ENCODE assay signal across 20 cellular contexts in the genomic region with DNA sequence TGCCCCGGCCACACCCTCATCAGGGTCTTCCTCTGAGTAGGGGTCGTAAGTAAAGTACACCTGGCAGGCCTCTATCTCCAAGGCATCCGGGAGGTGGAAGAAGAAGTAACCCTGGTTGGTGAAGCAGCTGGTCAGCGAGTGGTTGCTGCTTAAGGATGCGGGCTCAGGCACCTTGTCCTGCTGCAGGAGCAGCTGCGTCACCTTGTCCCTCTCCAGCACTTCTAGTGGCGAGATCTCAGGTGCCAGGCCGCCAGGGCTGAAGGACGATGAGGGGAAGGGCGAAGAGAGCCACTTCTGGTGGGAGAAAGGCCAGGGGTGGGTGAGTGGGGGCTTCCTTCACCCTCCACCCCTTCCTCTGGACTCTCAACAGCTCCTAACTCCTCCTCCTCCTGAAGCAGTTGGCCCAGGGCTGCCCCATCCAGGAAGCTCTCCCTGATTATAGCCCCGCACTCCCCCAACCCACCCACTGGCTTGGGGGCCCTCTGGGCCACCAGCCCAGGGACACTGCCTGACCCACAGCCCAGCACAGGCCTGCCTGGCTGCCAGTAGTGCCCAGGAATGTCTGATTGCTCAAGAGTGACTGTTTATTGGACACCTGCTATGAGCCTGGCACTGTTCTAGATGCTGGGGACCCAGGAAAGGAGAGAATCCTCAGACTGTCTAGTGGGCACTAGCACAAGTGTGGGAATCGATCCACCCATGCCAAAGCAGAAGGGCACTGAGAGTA. TPM values are rescaled to one million over a fixed set of nuclear protein-coding genes. Genes with fewer than 3 reads are reported as not detected.
A peak's percentile ranks its signal among the peaks of the same experiment; 100 is the strongest.
DNase-seq lines count a peak whose midpoint lies in the region; ATAC-seq and TF ChIP-seq lines count a peak whose summit lies in the region.
"Had no signal": no experiment of that assay in that cellular context is flagged by ENCODE, and none has a peak within 500 bp of the region (broad histone marks: within the 10 kb centered on the region; RNA-seq: fewer than 3 reads in every experiment).

No MANE protein-coding gene starts in this region.

- TF ChIP-seq CTCF in natural killer cell (IDR thresholded peaks at IDR 0.05), result no peak
- TF ChIP-seq CTCF in liver (IDR thresholded peaks at IDR 0.05; ENCODE audit: low read depth, low read length, missing input control), result no peak
- no peak for TF ChIP-seq CTCF in upper lobe of right lung (IDR thresholded peaks at IDR 0.05)

- H3K4me3 Mint-ChIP-seq in natural killer cell, result no peak overlapping the region
- no peak overlapping the region for H3K4me3 Mint-ChIP-seq in natural killer cell treated with Interleukin-12 subunit alpha and Interleukin-12 subunit beta and Interleukin-15 and Interleukin-18, amount 100 ng/mL, for 72 hours
- no peak overlapping the region for H3K4me3 Mint-ChIP-seq in activated CD4-positive, alpha-beta memory T cell treated with anti-CD3 and anti-CD28 coated beads, Interleukin-2, amount 10 ng/mL, durations not matched to agents 7 days and 5 days

- H3K9ac ChIP-seq in liver (ENCODE audit: low read depth in 1 of 2, low read length in 2 of 2), result no peak overlapping the region

- H3K4me3 ChIP-seq in liver (ENCODE audit: low read depth in 1 of 3, low read length in 3 of 3), result no peak overlapping the region
- no peak overlapping the region for H3K4me3 ChIP-seq in upper lobe of right lung
- H3K4me3 ChIP-seq: GM12878, HAP-1 had no signal

- ATAC-seq in natural killer cell (no peak), upper lobe of right lung (peak; percentile 20), sciatic nerve (no peak)
- ATAC-seq in natural killer cell treated with Interleukin-12 subunit alpha and Interleukin-12 subunit beta and Interleukin-15 and Interleukin-18, amount 100 ng/mL, for 72 hours, result no peak
- ATAC-seq: GM12878 had no signal

- no peaks in the 10 kb centered on the region for H3K27me3 ChIP-seq in liver (ENCODE audit: control insufficient read depth in 4 of 4, insufficient read depth in 4 of 4, low read length in 3 of 4)
- no peaks in the 10 kb centered on the region for H3K27me3 ChIP-seq in upper lobe of right lung

- H3K36me3 ChIP-seq in liver (ENCODE audit: control insufficient read depth in 4 of 4, insufficient read depth in 3 of 4, low read depth in 1 of 4, low read length in 3 of 4) (no peaks in the 10 kb centered on the region), upper lobe of right lung (no peaks in the 10 kb centered on the region)
- H3K36me3 ChIP-seq: HAP-1 had no signal

- peaks cover 44 to 73% of the 10 kb centered on the region in 2 donors for H3K4me1 Mint-ChIP-seq in natural killer cell
- peaks cover 51 to 66% of the 10 kb centered on the region in 2 donors for H3K4me1 Mint-ChIP-seq in natural killer cell treated with Interleukin-12 subunit alpha and Interleukin-12 subunit beta and Interleukin-15 and Interleukin-18, amount 100 ng/mL, for 72 hours (ENCODE audit: low read depth in 2 of 2)
- H3K4me1 Mint-ChIP-seq in activated CD4-positive, alpha-beta memory T cell treated with anti-CD3 and anti-CD28 coated beads, Interleukin-2, amount 10 ng/mL, durations not matched to agents 7 days and 5 days, result peaks cover 48% of the 10 kb centered on the region

- CTCF ChIA-PET in activated CD4-positive, alpha-beta memory T cell treated with anti-CD3 and anti-CD28 coated beads, Interleukin-2, amount 10 ng/mL, durations not matched to agents 7 days and 5 days (lab: Charles Lee), result interaction anchor here (1.5 to 2.3 kb wide), 2 partner anchors 19 to 69 kb away, joined by 5 to 7 read pairs; no protein-coding TSS in a partner anchor

- peaks cover 8% of the 10 kb centered on the region for H3K36me3 Mint-ChIP-seq in natural killer cell
- peaks cover 7% of the 10 kb centered on the region for H3K36me3 Mint-ChIP-seq in natural killer cell treated with Interleukin-12 subunit alpha and Interleukin-12 subunit beta and Interleukin-15 and Interleukin-18, amount 100 ng/mL, for 72 hours
- H3K36me3 Mint-ChIP-seq in activated CD4-positive, alpha-beta memory T cell treated with anti-CD3 and anti-CD28 coated beads, Interleukin-2, amount 10 ng/mL, durations not matched to agents 7 days and 5 days (ENCODE audit: low read depth), result peaks cover 86% of the 10 kb centered on the region

- H3K4me1 ChIP-seq in liver (ENCODE audit: control insufficient read depth in 4 of 4, insufficient read depth in 4 of 4, low read length in 3 of 4) (peaks cover 6 to 36% (median 30%) of the 10 kb centered on the region in 4 donors), upper lobe of right lung (no peaks in the 10 kb centered on the region)
- H3K4me1 ChIP-seq: HAP-1 had no signal

- no peaks in the 10 kb centered on the region for H3K27me3 Mint-ChIP-seq in natural killer cell (ENCODE audit: low read depth in 2 of 2)
- no peaks in the 10 kb centered on the region for H3K27me3 Mint-ChIP-seq in natural killer cell treated with Interleukin-12 subunit alpha and Interleukin-12 subunit beta and Interleukin-15 and Interleukin-18, amount 100 ng/mL, for 72 hours
- H3K27me3 Mint-ChIP-seq in activated CD4-positive, alpha-beta memory T cell treated with anti-CD3 and anti-CD28 coated beads, Interleukin-2, amount 10 ng/mL, durations not matched to agents 7 days and 5 days, result no peaks in the 10 kb centered on the region

- H3K9me3 Mint-ChIP-seq in natural killer cell, result no peaks in the 10 kb centered on the region
- H3K9me3 Mint-ChIP-seq in natural killer cell treated with Interleukin-12 subunit alpha and Interleukin-12 subunit beta and Interleukin-15 and Interleukin-18, amount 100 ng/mL, for 72 hours, result no peaks in the 10 kb centered on the region
- H3K9me3 Mint-ChIP-seq in activated CD4-positive, alpha-beta memory T cell treated with anti-CD3 and anti-CD28 coated beads, Interleukin-2, amount 10 ng/mL, durations not matched to agents 7 days and 5 days, result no peaks in the 10 kb centered on the region

- H3K9me3 ChIP-seq in liver (ENCODE audit: control insufficient read depth in 4 of 4, low read length in 3 of 4) (no peaks in the 10 kb centered on the region), upper lobe of right lung (no peaks in the 10 kb centered on the region)
- H3K9me3 ChIP-seq: HAP-1 had no signal

- 71% methylated on average over 12 of the region's 12 CpGs for WGBS in liver

- intact Hi-C loops in natural killer cell (cut with micrococcal nuclease), result no loop called here
- intact Hi-C loops in upper lobe of right lung (cut with DNase I), result no loop called here
- intact Hi-C loops in sciatic nerve (cut with DNase I), result no loop called here

- no peak overlapping the region for H3K27ac ChIP-seq in liver (ENCODE audit: low read depth in 1 of 2, low read length in 2 of 2)
- H3K27ac ChIP-seq in upper lobe of right lung, result no peak overlapping the region

- DNase-seq in natural killer cell, result no peak
- DNase-seq in natural killer cell treated with Interleukin-12 subunit alpha and Interleukin-12 subunit beta and Interleukin-15 and Interleukin-18, amount 100 ng/mL, for 72 hours (ENCODE audit: low spot score), result no peak
- no peak for DNase-seq in activated CD4-positive, alpha-beta memory T cell treated with anti-CD3 and anti-CD28 coated beads, Interleukin-2, amount 10 ng/mL, durations not matched to agents 7 days and 5 days
- no peak for DNase-seq in upper lobe of right lung
- DNase-seq in D341Med (ENCODE audit: low spot score), result no peak
- DNase-seq in middle frontal gyrus (ENCODE audit: extremely low spot score, low spot score), result no peak
- no peak for DNase-seq in sciatic nerve (ENCODE audit: low spot score)
- DNase-seq: COR-L47, DMS53, IMR-90, NCI-H1417 treated with DMSO at 0.1 percent for 48 hours, NCI-H2029, NCI-H510A treated with DMSO at 0.1 percent for 48 hours, SHP77 treated with DMSO at 0.1 percent for 48 hours had no signal

- TF ChIP-seq RAD21 in liver (IDR thresholded peaks at IDR 0.05), result peak in 1 of 2 donors; percentile 55

- POLR2A ChIA-PET in activated CD4-positive, alpha-beta memory T cell treated with anti-CD3 and anti-CD28 coated beads, Interleukin-2, amount 10 ng/mL, durations not matched to agents 7 days and 5 days (lab: Charles Lee), result interaction anchor here (0.8 to 25.9 kb wide), 4 partner anchors 0 to 48 kb away, joined by 3 to 502 read pairs (median 348); a partner anchor contains a TSS

- peak overlapping the region; percentile 94 to 99 for H3K27ac Mint-ChIP-seq in natural killer cell
- H3K27ac Mint-ChIP-seq in natural killer cell treated with Interleukin-12 subunit alpha and Interleukin-12 subunit beta and Interleukin-15 and Interleukin-18, amount 100 ng/mL, for 72 hours, result peak overlapping the region in 1 of 2 donors; percentile 90
- H3K27ac Mint-ChIP-seq in activated CD4-positive, alpha-beta memory T cell treated with anti-CD3 and anti-CD28 coated beads, Interleukin-2, amount 10 ng/mL, durations not matched to agents 7 days and 5 days, result peak overlapping the region; percentile 36

TF ChIP-seq in liver, 16 proteins besides CTCF, POLR2A, EP300 and RAD21:
- TF ChIP-seq HNF4A (conservative IDR thresholded peaks at IDR 0.05) (peak in 1 of 2 donors; percentile 23), JUND (IDR thresholded peaks at IDR 0.05) (no peak), TAF1 (conservative IDR thresholded peaks at IDR 0.05) (no peak), RXRA (IDR thresholded peaks at IDR 0.05) (peak; percentile 9 to 41), NR2F2 (IDR thresholded peaks at IDR 0.05) (no peak)

RNA-seq across cellular contexts. Expression of a gene that starts 19.2 kb away (rescaled TPM):
- 1 to 10 TPM; 1.1 to 4.7 (median 3.4) TPM for total RNA-seq in natural killer cell
- total RNA-seq in natural killer cell treated with Interleukin-12 subunit alpha and Interleukin-12 subunit beta and Interleukin-15 and Interleukin-18, amount 100 ng/mL, for 72 hours, result 1 to 10 TPM; 1.8 to 1.9 TPM
- 10 to 100 TPM; 14.0 to 14.7 TPM for total RNA-seq in activated CD4-positive, alpha-beta memory T cell treated with anti-CD3 and anti-CD28 coated beads, Interleukin-2, amount 10 ng/mL, durations not matched to agents 7 days and 5 days
- total RNA-seq in liver, result 10 to 100 TPM; 12.6 to 47.1 TPM
- polyA plus RNA-seq in liver, result 10 to 100 TPM; 36.8 to 42.9 TPM
- 2.1 TPM for total RNA-seq in upper lobe of right lung
- not detected for total RNA-seq in sciatic nerve
- total RNA-seq: IMR-90, LHCN-M2 had no signal
- polyA plus RNA-seq: AG04450, BJ, IMR-90 had no signal

RNA-seq across cellular contexts. Expression of a gene that starts 21.0 kb away (rescaled TPM):
- 1,000 to 10,000 TPM in 2 of 3 donors, 100 to 1,000 TPM in 1; 905 to 1,386 (median 1,021) TPM for total RNA-seq in natural killer cell
- 100 to 1,000 TPM; 508 to 635 TPM for total RNA-seq in natural killer cell treated with Interleukin-12 subunit alpha and Interleukin-12 subunit beta and Interleukin-15 and Interleukin-18, amount 100 ng/mL, for 72 hours
- 100 to 1,000 TPM; 320 to 323 TPM for total RNA-seq in activated CD4-positive, alpha-beta memory T cell treated with anti-CD3 and anti-CD28 coated beads, Interleukin-2, amount 10 ng/mL, durations not matched to agents 7 days and 5 days
- 1 to 10 TPM; 1.1 to 1.8 TPM for total RNA-seq in liver
- 1 to 10 TPM; 1.3 TPM for polyA plus RNA-seq in liver
- 10.6 TPM for total RNA-seq in upper lobe of right lung
- 3.7 TPM for total RNA-seq in sciatic nerve
- total RNA-seq: IMR-90, LHCN-M2 had no signal

RNA-seq across cellular contexts. Expression of a gene that starts 59.3 kb away (rescaled TPM):
- total RNA-seq in natural killer cell (10 to 100 TPM in 1 of 3 donors, 1 to 10 TPM in 2; 6.0 to 10.3 (median 6.7) TPM), liver (1 to 10 TPM; 3.7 to 4.2 TPM), upper lobe of right lung (6.1 TPM), sciatic nerve (7.8 TPM)
- 1 to 10 TPM; 1.3 to 3.9 TPM for total RNA-seq in natural killer cell treated with Interleukin-12 subunit alpha and Interleukin-12 subunit beta and Interleukin-15 and Interleukin-18, amount 100 ng/mL, for 72 hours
- 10 to 100 TPM; 10.2 to 10.3 TPM for total RNA-seq in activated CD4-positive, alpha-beta memory T cell treated with anti-CD3 and anti-CD28 coated beads, Interleukin-2, amount 10 ng/mL, durations not matched to agents 7 days and 5 days
- polyA plus RNA-seq in liver, result 1 to 10 TPM; 3.1 to 4.5 TPM

Comparison
In these comparisons a context has a peak if more than half of its experiments do, and no peak if none do; other contexts are left out.
1. RNA of a gene that starts 21.0 kb away (total RNA-seq): 905 to 1,386 TPM in natural killer cell, 508 to 635 TPM in natural killer cell treated with Interleukin-12 subunit alpha and Interleukin-12 subunit beta and Interleukin-15 and Interleukin-18, amount 100 ng/mL, for 72 hours and 320 to 323 TPM in activated CD4-positive, alpha-beta memory T cell treated with anti-CD3 and anti-CD28 coated beads, Interleukin-2, amount 10 ng/mL, durations not matched to agents 7 days and 5 days; 10.6 TPM in upper lobe of right lung (single experiment), 3.7 TPM in sciatic nerve (single experiment) and 1.1 to 1.8 TPM in liver; every median in the first group is over 10 times any median in the second.